1 cellular context compared by ENCODE assay signal in the genomic region with DNA sequence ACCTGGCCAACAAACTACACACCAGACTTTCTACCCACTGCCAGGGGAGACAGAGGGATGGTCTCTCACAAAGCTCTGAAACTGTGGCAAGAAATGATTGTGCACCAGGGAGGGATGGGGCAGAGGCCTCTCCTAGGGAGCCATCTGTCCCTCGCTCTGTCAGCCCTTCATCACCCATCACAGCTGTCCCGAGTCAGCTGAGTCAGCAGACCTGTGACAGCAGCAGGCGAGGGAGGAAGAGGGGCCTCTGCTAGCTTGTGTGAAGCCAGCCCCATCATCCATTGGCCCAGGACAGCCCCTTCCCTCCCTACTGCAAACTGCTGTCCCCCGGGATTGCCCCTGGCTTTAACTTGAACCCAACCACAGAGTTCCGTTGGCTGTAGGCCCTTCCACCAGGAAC.
A peak's percentile ranks its signal among the peaks of the same experiment; 100 is the strongest.
TF ChIP-seq lines count a peak whose summit lies in the region.

No MANE protein-coding gene starts in this region.

TF ChIP-seq in K562, 482 proteins besides CTCF, POLR2A, EP300 and RAD21 (continued from another document and continues in another):
- TF ChIP-seq, protein P1, sequence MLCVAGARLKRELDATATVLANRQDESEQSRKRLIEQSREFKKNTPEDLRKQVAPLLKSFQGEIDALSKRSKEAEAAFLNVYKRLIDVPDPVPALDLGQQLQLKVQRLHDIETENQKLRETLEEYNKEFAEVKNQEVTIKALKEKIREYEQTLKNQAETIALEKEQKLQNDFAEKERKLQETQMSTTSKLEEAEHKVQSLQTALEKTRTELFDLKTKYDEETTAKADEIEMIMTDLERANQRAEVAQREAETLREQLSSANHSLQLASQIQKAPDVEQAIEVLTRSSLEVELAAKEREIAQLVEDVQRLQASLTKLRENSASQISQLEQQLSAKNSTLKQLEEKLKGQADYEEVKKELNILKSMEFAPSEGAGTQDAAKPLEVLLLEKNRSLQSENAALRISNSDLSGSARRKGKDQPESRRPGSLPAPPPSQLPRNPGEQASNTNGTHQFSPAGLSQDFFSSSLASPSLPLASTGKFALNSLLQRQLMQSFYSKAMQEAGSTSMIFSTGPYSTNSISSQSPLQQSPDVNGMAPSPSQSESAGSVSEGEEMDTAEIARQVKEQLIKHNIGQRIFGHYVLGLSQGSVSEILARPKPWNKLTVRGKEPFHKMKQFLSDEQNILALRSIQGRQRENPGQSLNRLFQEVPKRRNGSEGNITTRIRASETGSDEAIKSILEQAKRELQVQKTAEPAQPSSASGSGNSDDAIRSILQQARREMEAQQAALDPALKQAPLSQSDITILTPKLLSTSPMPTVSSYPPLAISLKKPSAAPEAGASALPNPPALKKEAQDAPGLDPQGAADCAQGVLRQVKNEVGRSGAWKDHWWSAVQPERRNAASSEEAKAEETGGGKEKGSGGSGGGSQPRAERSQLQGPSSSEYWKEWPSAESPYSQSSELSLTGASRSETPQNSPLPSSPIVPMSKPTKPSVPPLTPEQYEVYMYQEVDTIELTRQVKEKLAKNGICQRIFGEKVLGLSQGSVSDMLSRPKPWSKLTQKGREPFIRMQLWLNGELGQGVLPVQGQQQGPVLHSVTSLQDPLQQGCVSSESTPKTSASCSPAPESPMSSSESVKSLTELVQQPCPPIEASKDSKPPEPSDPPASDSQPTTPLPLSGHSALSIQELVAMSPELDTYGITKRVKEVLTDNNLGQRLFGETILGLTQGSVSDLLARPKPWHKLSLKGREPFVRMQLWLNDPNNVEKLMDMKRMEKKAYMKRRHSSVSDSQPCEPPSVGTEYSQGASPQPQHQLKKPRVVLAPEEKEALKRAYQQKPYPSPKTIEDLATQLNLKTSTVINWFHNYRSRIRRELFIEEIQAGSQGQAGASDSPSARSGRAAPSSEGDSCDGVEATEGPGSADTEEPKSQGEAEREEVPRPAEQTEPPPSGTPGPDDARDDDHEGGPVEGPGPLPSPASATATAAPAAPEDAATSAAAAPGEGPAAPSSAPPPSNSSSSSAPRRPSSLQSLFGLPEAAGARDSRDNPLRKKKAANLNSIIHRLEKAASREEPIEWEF (CRISPR knock-in tag; IDR thresholded peaks at IDR 0.05) = no peak
- TF ChIP-seq TOE1 (IDR thresholded peaks at IDR 0.05; ENCODE audit: borderline replicate concordance) (no peak), TOE1 (CRISPR knock-in tag; IDR thresholded peaks at IDR 0.05; ENCODE audit: borderline replicate concordance, low read depth) (no peak), SIX5 (IDR thresholded peaks at IDR 0.05; ENCODE audit: borderline replicate concordance in 1 of 2, insufficient read depth in 1 of 2, low read depth in 1 of 2, low read length in 2 of 2) (no peak), CBFA2T2 (conservative IDR thresholded peaks at IDR 0.05) (no peak), SMARCB1 (IDR thresholded peaks at IDR 0.05; ENCODE audit: insufficient read length, low read depth) (no peak), MYNN (IDR thresholded peaks at IDR 0.05) (no peak), MYNN (CRISPR knock-in tag; IDR thresholded peaks at IDR 0.05) (no peak), MAFK (IDR thresholded peaks at IDR 0.05; ENCODE audit: low read length) (peak; percentile 91), CTBP1 (IDR thresholded peaks at IDR 0.05; ENCODE audit: borderline replicate concordance) (0 out of 2 replicates have a peak, but pooled peaks have one; percentile 22), FOXJ3 (CRISPR knock-in tag; IDR thresholded peaks at IDR 0.05) (no peak), SNRNP70 (optimal IDR thresholded peaks at IDR 0.05; ENCODE audit: low read depth, low read length) (no peak), POLR2G (IDR thresholded peaks at IDR 0.05; ENCODE audit: low read depth, low read length) (no peak), CAMTA2 (CRISPR knock-in tag; conservative IDR thresholded peaks at IDR 0.05) (no peak), MTA2 (IDR thresholded peaks at IDR 0.05; ENCODE audit: low read depth) (no peak), MAFG (tag; conservative IDR thresholded peaks at IDR 0.05) (peak; percentile 93), CCNT2 (IDR thresholded peaks at IDR 0.05; ENCODE audit: borderline replicate concordance, extremely low read depth, insufficient read length, low read depth, low read length) (no peak), ASH1L (IDR thresholded peaks at IDR 0.05; ENCODE audit: borderline replicate concordance, low read depth, partially characterized antibody) (no peak), NFE2 (IDR thresholded peaks at IDR 0.05; ENCODE audit: low read depth) (0 out of 2 replicates have a peak, but pooled peaks have one; percentile 25), TAF1 (IDR thresholded peaks at IDR 0.05; ENCODE audit: control insufficient read depth, extremely low read depth, insufficient read depth, low read length, severe bottlenecking) (no peak), CBFA2T3 (IDR thresholded peaks at IDR 0.05) (peak; percentile 41; the same call in 1 of the 2 replicates), ZNF324 (CRISPR knock-in tag; IDR thresholded peaks at IDR 0.05) (no peak), MED1 (CRISPR knock-in tag; IDR thresholded peaks at IDR 0.05; ENCODE audit: borderline replicate concordance) (no peak), ZNF695 (CRISPR knock-in tag; IDR thresholded peaks at IDR 0.05) (no peak), L3MBTL2 (IDR thresholded peaks at IDR 0.05) (peak; percentile 33; the same call in 1 of the 2 replicates), ZNF699 (CRISPR knock-in tag; IDR thresholded peaks at IDR 0.05; ENCODE audit: insufficient replicate concordance) (no peak), SRSF1 (IDR thresholded peaks at IDR 0.05; ENCODE audit: low read depth, low read length) (no peak), NUFIP1 (IDR thresholded peaks at IDR 0.05; ENCODE audit: partially characterized antibody) (no peak), PURB (CRISPR knock-in tag; IDR thresholded peaks at IDR 0.05; ENCODE audit: low read depth) (no peak), ZNF124 (CRISPR knock-in tag; IDR thresholded peaks at IDR 0.05) (no peak), ZC3H8 (IDR thresholded peaks at IDR 0.05) (no peak), MEIS2 (IDR thresholded peaks at IDR 0.05; ENCODE audit: partially characterized antibody) (peak; percentile 67), ZNF253 (CRISPR knock-in tag; conservative IDR thresholded peaks at IDR 0.05) (no peak), ATF1 (CRISPR knock-in tag; IDR thresholded peaks at IDR 0.05) (no peak), ATF1 (tag; IDR thresholded peaks at IDR 0.05) (no peak), SOX6 (IDR thresholded peaks at IDR 0.05) (no peak), BRCA1 (IDR thresholded peaks at IDR 0.05) (no peak), BRCA1 (CRISPR knock-in tag; IDR thresholded peaks at IDR 0.05) (no peak), PTRF (tag; IDR thresholded peaks at IDR 0.05) (no peak), ZNF507 (tag; conservative IDR thresholded peaks at IDR 0.05) (no peak), TCF7 (IDR thresholded peaks at IDR 0.05; ENCODE audit: borderline replicate concordance) (no peak), SREBF2 (CRISPR knock-in tag; IDR thresholded peaks at IDR 0.05) (no peak), NBN (IDR thresholded peaks at IDR 0.05; ENCODE audit: low read depth) (no peak), SAFB2 (IDR thresholded peaks at IDR 0.05; ENCODE audit: borderline replicate concordance, low read depth, low read length, severe bottlenecking) (no peak), ZNF583 (CRISPR knock-in tag; IDR thresholded peaks at IDR 0.05) (no peak)
- TF ChIP-seq, protein P2, sequence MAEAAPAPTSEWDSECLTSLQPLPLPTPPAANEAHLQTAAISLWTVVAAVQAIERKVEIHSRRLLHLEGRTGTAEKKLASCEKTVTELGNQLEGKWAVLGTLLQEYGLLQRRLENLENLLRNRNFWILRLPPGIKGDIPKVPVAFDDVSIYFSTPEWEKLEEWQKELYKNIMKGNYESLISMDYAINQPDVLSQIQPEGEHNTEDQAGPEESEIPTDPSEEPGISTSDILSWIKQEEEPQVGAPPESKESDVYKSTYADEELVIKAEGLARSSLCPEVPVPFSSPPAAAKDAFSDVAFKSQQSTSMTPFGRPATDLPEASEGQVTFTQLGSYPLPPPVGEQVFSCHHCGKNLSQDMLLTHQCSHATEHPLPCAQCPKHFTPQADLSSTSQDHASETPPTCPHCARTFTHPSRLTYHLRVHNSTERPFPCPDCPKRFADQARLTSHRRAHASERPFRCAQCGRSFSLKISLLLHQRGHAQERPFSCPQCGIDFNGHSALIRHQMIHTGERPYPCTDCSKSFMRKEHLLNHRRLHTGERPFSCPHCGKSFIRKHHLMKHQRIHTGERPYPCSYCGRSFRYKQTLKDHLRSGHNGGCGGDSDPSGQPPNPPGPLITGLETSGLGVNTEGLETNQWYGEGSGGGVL (CRISPR knock-in tag; IDR thresholded peaks at IDR 0.05) = no peak
- TF ChIP-seq, protein P3, sequence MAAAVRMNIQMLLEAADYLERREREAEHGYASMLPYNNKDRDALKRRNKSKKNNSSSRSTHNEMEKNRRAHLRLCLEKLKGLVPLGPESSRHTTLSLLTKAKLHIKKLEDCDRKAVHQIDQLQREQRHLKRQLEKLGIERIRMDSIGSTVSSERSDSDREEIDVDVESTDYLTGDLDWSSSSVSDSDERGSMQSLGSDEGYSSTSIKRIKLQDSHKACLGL (CRISPR knock-in tag; IDR thresholded peaks at IDR 0.05; ENCODE audit: borderline replicate concordance, poor library complexity, severe bottlenecking) = no peak
- TF ChIP-seq, protein P4, sequence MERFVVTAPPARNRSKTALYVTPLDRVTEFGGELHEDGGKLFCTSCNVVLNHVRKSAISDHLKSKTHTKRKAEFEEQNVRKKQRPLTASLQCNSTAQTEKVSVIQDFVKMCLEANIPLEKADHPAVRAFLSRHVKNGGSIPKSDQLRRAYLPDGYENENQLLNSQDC (CRISPR knock-in tag; IDR thresholded peaks at IDR 0.05) = no peak
- TF ChIP-seq, protein P5, sequence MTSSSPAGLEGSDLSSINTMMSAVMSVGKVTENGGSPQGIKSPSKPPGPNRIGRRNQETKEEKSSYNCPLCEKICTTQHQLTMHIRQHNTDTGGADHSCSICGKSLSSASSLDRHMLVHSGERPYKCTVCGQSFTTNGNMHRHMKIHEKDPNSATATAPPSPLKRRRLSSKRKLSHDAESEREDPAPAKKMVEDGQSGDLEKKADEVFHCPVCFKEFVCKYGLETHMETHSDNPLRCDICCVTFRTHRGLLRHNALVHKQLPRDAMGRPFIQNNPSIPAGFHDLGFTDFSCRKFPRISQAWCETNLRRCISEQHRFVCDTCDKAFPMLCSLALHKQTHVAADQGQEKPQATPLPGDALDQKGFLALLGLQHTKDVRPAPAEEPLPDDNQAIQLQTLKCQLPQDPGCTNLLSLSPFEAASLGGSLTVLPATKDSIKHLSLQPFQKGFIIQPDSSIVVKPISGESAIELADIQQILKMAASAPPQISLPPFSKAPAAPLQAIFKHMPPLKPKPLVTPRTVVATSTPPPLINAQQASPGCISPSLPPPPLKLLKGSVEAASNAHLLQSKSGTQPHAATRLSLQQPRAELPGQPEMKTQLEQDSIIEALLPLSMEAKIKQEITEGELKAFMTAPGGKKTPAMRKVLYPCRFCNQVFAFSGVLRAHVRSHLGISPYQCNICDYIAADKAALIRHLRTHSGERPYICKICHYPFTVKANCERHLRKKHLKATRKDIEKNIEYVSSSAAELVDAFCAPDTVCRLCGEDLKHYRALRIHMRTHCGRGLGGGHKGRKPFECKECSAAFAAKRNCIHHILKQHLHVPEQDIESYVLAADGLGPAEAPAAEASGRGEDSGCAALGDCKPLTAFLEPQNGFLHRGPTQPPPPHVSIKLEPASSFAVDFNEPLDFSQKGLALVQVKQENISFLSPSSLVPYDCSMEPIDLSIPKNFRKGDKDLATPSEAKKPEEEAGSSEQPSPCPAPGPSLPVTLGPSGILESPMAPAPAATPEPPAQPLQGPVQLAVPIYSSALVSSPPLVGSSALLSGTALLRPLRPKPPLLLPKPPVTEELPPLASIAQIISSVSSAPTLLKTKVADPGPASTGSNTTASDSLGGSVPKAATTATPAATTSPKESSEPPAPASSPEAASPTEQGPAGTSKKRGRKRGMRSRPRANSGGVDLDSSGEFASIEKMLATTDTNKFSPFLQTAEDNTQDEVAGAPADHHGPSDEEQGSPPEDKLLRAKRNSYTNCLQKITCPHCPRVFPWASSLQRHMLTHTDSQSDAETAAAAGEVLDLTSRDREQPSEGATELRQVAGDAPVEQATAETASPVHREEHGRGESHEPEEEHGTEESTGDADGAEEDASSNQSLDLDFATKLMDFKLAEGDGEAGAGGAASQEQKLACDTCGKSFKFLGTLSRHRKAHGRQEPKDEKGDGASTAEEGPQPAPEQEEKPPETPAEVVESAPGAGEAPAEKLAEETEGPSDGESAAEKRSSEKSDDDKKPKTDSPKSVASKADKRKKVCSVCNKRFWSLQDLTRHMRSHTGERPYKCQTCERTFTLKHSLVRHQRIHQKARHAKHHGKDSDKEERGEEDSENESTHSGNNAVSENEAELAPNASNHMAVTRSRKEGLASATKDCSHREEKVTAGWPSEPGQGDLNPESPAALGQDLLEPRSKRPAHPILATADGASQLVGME (CRISPR knock-in tag; IDR thresholded peaks at IDR 0.05) = peak; percentile 49; the same call in 1 of the 2 replicates
- TF ChIP-seq, protein P6, sequence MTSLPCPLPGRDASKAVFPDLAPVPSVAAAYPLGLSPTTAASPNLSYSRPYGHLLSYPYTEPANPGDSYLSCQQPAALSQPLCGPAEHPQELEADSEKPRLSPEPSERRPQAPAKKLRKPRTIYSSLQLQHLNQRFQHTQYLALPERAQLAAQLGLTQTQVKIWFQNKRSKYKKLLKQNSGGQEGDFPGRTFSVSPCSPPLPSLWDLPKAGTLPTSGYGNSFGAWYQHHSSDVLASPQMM (CRISPR knock-in tag; IDR thresholded peaks at IDR 0.05) = no peak
- TF ChIP-seq, protein P7, sequence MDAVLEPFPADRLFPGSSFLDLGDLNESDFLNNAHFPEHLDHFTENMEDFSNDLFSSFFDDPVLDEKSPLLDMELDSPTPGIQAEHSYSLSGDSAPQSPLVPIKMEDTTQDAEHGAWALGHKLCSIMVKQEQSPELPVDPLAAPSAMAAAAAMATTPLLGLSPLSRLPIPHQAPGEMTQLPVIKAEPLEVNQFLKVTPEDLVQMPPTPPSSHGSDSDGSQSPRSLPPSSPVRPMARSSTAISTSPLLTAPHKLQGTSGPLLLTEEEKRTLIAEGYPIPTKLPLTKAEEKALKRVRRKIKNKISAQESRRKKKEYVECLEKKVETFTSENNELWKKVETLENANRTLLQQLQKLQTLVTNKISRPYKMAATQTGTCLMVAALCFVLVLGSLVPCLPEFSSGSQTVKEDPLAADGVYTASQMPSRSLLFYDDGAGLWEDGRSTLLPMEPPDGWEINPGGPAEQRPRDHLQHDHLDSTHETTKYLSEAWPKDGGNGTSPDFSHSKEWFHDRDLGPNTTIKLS (IDR thresholded peaks at IDR 0.05; ENCODE audit: borderline replicate concordance, low read depth) = no peak
- TF ChIP-seq, protein P8, sequence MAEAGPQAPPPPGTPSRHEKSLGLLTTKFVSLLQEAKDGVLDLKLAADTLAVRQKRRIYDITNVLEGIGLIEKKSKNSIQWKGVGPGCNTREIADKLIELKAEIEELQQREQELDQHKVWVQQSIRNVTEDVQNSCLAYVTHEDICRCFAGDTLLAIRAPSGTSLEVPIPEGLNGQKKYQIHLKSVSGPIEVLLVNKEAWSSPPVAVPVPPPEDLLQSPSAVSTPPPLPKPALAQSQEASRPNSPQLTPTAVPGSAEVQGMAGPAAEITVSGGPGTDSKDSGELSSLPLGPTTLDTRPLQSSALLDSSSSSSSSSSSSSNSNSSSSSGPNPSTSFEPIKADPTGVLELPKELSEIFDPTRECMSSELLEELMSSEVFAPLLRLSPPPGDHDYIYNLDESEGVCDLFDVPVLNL (CRISPR knock-in tag; IDR thresholded peaks at IDR 0.05; ENCODE audit: low read depth) = no peak
- TF ChIP-seq, protein P9, sequence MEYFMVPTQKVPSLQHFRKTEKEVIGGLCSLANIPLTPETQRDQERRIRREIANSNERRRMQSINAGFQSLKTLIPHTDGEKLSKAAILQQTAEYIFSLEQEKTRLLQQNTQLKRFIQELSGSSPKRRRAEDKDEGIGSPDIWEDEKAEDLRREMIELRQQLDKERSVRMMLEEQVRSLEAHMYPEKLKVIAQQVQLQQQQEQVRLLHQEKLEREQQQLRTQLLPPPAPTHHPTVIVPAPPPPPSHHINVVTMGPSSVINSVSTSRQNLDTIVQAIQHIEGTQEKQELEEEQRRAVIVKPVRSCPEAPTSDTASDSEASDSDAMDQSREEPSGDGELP (CRISPR knock-in tag; IDR thresholded peaks at IDR 0.05; ENCODE audit: borderline replicate concordance) = peak; percentile 84
